ENCODE assay signal across 24 cellular contexts in genomic region chr15:58398643-58399042, GRCh38. TPM values are rescaled to one million over a fixed set of nuclear protein-coding genes. Genes with fewer than 3 reads are reported as not detected.
"Had no signal": no experiment of that assay in that cellular context is flagged by ENCODE, and none has a peak within 500 bp of the region (broad histone marks: within the 10 kb centered on the region; RNA-seq: fewer than 3 reads in every experiment).

No MANE protein-coding gene starts in this region.

- DNase-seq: effector memory CD8-positive, alpha-beta T cell; gastrocnemius medialis; kidney; left colon; left ventricle myocardium superior; mesenchymal stem cell; naive B cell; psoas muscle; retina; right lobe of liver; spleen; stimulated activated CD4-positive, alpha-beta T cell treated with anti-CD3 and anti-CD28 coated beads, Interleukin-15, amount 100 ng/mL, for 24 hours; stimulated activated CD4-positive, alpha-beta T cell treated with anti-CD3 and anti-CD28 coated beads, Interleukin-1b, Interleukin-23, amount 100 ng/mL, for 48 hours; stimulated activated CD4-positive, alpha-beta T cell treated with anti-CD3 and anti-CD28 coated beads, Interleukin-4, amount 100 ng/mL, for 24 hours; transverse colon had no signal

- H3K9me3 ChIP-seq: esophagus muscularis mucosa, gastrocnemius medialis, neutrophil, psoas muscle, right lobe of liver, spleen, transverse colon had no signal

- H3K27me3 ChIP-seq: esophagus muscularis mucosa, gastrocnemius medialis, neutrophil, right lobe of liver, spleen, transverse colon had no signal

- ATAC-seq: effector memory CD8-positive, alpha-beta T cell; gastrocnemius medialis; left colon; left ventricle myocardium superior; psoas muscle; right lobe of liver; stimulated activated memory B cell treated with anti-CD40 and anti-IgM and Interleukin-4, amounts not matched to agents 10 μg/mL and 1 μg/mL and 100 μg/mL, for 72 hours had no signal

- H3K27ac Mint-ChIP-seq: dendritic cell treated with granulocyte-macrophage colony-stimulating factor and Interleukin-4, amounts not matched to agents 40 ng/mL and 50 ng/mL, for 4 days; effector memory CD8-positive, alpha-beta T cell; naive B cell; stimulated activated memory B cell treated with anti-CD40 and anti-IgM and Interleukin-4, amounts not matched to agents 10 μg/mL and 1 μg/mL and 100 μg/mL, for 72 hours; stimulated activated naive CD8-positive, alpha-beta T cell treated with anti-CD3 and anti-CD28 coated beads, Interleukin-15, Interleukin-2, amounts not matched to agents 100 ng/mL and 50 ng/mL, for 24 hours had no signal

- H3K27ac ChIP-seq: epithelial cell of prostate, esophagus muscularis mucosa, gastrocnemius medialis, neutrophil, psoas muscle, right lobe of liver, spleen, transverse colon had no signal

- H3K4me3 Mint-ChIP-seq: dendritic cell treated with granulocyte-macrophage colony-stimulating factor and Interleukin-4, amounts not matched to agents 40 ng/mL and 50 ng/mL, for 4 days; effector memory CD8-positive, alpha-beta T cell; naive B cell; nephron; stimulated activated memory B cell treated with anti-CD40 and anti-IgM and Interleukin-4, amounts not matched to agents 10 μg/mL and 1 μg/mL and 100 μg/mL, for 72 hours; stimulated activated naive CD8-positive, alpha-beta T cell treated with anti-CD3 and anti-CD28 coated beads, Interleukin-15, Interleukin-2, amounts not matched to agents 100 ng/mL and 50 ng/mL, for 24 hours had no signal

- H3K36me3 Mint-ChIP-seq: naive B cell; stimulated activated memory B cell treated with anti-CD40 and anti-IgM and Interleukin-4, amounts not matched to agents 10 μg/mL and 1 μg/mL and 100 μg/mL, for 72 hours had no signal

- H3K9me3 Mint-ChIP-seq: dendritic cell treated with granulocyte-macrophage colony-stimulating factor and Interleukin-4, amounts not matched to agents 40 ng/mL and 50 ng/mL, for 4 days; effector memory CD8-positive, alpha-beta T cell; naive B cell; nephron; stimulated activated memory B cell treated with anti-CD40 and anti-IgM and Interleukin-4, amounts not matched to agents 10 μg/mL and 1 μg/mL and 100 μg/mL, for 72 hours; stimulated activated naive CD8-positive, alpha-beta T cell treated with anti-CD3 and anti-CD28 coated beads, Interleukin-15, Interleukin-2, amounts not matched to agents 100 ng/mL and 50 ng/mL, for 24 hours had no signal

- H3K4me1 Mint-ChIP-seq: naive B cell; stimulated activated memory B cell treated with anti-CD40 and anti-IgM and Interleukin-4, amounts not matched to agents 10 μg/mL and 1 μg/mL and 100 μg/mL, for 72 hours had no signal

- H3K4me3 ChIP-seq: esophagus muscularis mucosa, gastrocnemius medialis, lung, psoas muscle, right lobe of liver, spleen, transverse colon had no signal

- H3K36me3 ChIP-seq: esophagus muscularis mucosa, gastrocnemius medialis, neutrophil, right lobe of liver, spleen, transverse colon had no signal

- H3K4me1 ChIP-seq: gastrocnemius medialis, psoas muscle had no signal

RNA-seq across cellular contexts. Expression of gene LIPC, which starts 33.1 kb away (rescaled TPM):
- total RNA-seq: psoas muscle, temporal lobe had no signal
